In the genomic region with DNA sequence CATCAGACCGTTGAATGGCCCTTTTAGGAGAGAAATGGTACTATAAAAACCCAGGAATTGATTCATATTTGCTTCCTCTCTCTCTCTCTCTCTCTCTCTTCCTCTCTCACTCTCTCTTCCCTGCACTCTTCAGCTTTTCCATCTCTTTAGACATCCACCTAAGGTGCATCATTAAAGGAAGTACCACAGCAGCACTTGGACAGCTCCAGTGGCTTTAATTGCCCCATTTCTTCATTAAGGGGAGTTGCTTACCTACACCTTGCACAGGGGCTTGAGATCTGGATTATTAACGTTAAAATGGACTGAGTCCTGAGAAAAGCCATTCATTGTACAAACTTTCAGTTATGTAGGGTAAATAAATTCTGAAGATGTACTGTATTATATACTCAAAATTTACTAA, we compare ENCODE assay signal across 11 cellular contexts.
"Had no signal": no experiment of that assay in that cellular context is flagged by ENCODE, and none has a peak within 500 bp of the region (broad histone marks: within the 10 kb centered on the region; RNA-seq: fewer than 3 reads in every experiment).

No MANE protein-coding gene starts in this region.

- H2AFZ ChIP-seq: GM23248 had no signal

- FAIRE-seq: H1, H54, HTR-8/SVneo had no signal

- H3K27ac Mint-ChIP-seq: H9, HFFc6 had no signal

- H3K4me2 ChIP-seq: KMS-11 had no signal

- DNase-seq: GM23248, H9, HCEC 1CT, HFFc6, IMR-90, Karpas-422, KBM-7 had no signal

- H3K27ac ChIP-seq: GM23248, KMS-11 had no signal

- H3K4me3 Mint-ChIP-seq: H9, HFFc6 had no signal

- H3K9ac ChIP-seq: GM23248, KMS-11 had no signal

- H3K4me3 ChIP-seq: GM23248 had no signal
